Comparison of ENCODE assay signal across 1 cellular context in the genomic region with DNA sequence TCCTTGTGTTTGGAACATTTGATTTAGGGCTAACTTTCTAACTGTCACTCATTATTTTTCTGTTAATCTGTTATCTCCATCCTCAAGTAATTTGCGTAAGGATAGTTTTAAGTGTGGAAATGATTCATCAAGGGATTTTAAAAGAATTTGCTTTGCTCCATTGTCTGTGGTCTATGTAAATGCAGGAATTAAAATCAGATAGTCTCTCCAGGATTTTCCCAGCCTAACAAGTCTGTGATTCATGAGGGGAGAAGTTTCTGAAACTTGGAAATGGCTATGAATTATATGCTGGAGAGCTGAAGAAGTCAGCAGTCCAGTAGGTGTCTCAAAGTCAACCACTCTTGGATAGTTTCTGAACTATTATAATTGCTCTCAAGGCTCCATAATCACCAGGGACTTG.
TF ChIP-seq lines count a peak whose summit lies in the region.

No MANE protein-coding gene starts in this region.

TF ChIP-seq in SK-N-SH treated with all-trans-retinoic acid at 6 μM for 48 hours, 23 proteins besides CTCF, POLR2A, EP300 and RAD21 (continued from another document):
- TF ChIP-seq, protein P1, sequence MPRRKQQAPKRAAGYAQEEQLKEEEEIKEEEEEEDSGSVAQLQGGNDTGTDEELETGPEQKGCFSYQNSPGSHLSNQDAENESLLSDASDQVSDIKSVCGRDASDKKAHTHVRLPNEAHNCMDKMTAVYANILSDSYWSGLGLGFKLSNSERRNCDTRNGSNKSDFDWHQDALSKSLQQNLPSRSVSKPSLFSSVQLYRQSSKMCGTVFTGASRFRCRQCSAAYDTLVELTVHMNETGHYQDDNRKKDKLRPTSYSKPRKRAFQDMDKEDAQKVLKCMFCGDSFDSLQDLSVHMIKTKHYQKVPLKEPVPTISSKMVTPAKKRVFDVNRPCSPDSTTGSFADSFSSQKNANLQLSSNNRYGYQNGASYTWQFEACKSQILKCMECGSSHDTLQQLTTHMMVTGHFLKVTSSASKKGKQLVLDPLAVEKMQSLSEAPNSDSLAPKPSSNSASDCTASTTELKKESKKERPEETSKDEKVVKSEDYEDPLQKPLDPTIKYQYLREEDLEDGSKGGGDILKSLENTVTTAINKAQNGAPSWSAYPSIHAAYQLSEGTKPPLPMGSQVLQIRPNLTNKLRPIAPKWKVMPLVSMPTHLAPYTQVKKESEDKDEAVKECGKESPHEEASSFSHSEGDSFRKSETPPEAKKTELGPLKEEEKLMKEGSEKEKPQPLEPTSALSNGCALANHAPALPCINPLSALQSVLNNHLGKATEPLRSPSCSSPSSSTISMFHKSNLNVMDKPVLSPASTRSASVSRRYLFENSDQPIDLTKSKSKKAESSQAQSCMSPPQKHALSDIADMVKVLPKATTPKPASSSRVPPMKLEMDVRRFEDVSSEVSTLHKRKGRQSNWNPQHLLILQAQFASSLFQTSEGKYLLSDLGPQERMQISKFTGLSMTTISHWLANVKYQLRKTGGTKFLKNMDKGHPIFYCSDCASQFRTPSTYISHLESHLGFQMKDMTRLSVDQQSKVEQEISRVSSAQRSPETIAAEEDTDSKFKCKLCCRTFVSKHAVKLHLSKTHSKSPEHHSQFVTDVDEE (CRISPR knock-in tag; IDR thresholded peaks at IDR 0.05) = no peak
- no peak for TF ChIP-seq ZNF565 (CRISPR knock-in tag; conservative IDR thresholded peaks at IDR 0.05; ENCODE audit: low read depth)
- TF ChIP-seq CSDC2 (CRISPR knock-in tag; IDR thresholded peaks at IDR 0.05) = no peak
- TF ChIP-seq, protein P2, sequence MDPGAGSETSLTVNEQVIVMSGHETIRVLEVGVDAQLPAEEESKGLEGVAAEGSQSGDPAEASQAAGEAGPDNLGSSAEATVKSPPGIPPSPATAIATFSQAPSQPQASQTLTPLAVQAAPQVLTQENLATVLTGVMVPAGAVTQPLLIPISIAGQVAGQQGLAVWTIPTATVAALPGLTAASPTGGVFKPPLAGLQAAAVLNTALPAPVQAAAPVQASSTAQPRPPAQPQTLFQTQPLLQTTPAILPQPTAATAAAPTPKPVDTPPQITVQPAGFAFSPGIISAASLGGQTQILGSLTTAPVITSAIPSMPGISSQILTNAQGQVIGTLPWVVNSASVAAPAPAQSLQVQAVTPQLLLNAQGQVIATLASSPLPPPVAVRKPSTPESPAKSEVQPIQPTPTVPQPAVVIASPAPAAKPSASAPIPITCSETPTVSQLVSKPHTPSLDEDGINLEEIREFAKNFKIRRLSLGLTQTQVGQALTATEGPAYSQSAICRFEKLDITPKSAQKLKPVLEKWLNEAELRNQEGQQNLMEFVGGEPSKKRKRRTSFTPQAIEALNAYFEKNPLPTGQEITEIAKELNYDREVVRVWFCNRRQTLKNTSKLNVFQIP (CRISPR knock-in tag; IDR thresholded peaks at IDR 0.05; ENCODE audit: borderline replicate concordance, low read depth) = no peak
- no peak for TF ChIP-seq ISL1 (CRISPR knock-in tag; IDR thresholded peaks at IDR 0.05)
- TF ChIP-seq, protein P3, sequence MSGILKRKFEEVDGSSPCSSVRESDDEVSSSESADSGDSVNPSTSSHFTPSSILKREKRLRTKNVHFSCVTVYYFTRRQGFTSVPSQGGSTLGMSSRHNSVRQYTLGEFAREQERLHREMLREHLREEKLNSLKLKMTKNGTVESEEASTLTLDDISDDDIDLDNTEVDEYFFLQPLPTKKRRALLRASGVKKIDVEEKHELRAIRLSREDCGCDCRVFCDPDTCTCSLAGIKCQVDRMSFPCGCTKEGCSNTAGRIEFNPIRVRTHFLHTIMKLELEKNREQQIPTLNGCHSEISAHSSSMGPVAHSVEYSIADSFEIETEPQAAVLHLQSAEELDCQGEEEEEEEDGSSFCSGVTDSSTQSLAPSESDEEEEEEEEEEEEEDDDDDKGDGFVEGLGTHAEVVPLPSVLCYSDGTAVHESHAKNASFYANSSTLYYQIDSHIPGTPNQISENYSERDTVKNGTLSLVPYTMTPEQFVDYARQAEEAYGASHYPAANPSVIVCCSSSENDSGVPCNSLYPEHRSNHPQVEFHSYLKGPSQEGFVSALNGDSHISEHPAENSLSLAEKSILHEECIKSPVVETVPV (CRISPR knock-in tag; IDR thresholded peaks at IDR 0.05) = no peak
- no peak for TF ChIP-seq PPARA (CRISPR knock-in tag; IDR thresholded peaks at IDR 0.05; ENCODE audit: borderline replicate concordance)
- no peak for TF ChIP-seq ZNF70 (CRISPR knock-in tag; IDR thresholded peaks at IDR 0.05)
